9 cellular contexts compared by ENCODE assay signal in the genomic region with DNA sequence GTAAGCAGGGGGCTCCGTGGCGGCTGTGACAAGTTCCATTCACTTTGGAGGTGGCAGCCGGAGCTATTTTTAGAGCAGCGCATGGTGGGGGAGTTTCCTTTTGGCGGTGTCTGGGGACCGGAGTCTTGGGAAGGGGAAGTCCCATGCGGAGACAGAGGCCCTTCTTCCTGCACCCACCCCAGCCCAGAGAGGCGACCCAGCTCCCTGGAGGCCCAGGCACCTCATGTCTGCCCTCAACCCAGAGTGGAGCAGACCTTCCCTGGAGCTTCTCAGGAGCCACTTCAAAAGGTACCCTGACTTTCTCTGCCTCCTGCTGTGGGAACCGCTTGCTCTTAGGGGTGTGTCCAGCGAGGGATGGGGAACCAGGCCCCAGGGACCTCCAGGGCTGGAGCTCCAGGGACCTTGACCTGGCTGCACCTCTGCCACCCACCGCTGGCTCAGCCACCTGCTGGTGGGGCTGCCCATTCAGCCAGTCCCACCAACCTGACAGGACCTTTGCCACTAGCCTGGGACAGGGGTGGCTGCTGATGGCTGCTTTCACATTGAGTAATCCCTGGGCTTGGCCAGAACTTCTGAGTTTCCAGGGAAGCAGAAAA. TPM values are rescaled to one million over a fixed set of nuclear protein-coding genes. Genes with fewer than 3 reads are reported as not detected.
DNase-seq lines count a peak whose midpoint lies in the region; ATAC-seq, FAIRE-seq and TF ChIP-seq lines count a peak whose summit lies in the region.
"Had no signal": no experiment of that assay in that cellular context is flagged by ENCODE, and none has a peak within 500 bp of the region (broad histone marks: within the 10 kb centered on the region; RNA-seq: fewer than 3 reads in every experiment).

No MANE protein-coding gene starts in this region.

- peak overlapping the region; percentile 11 for H3K27ac ChIP-seq in HepG2 (ENCODE audit: extremely low read length, insufficient read depth, low read length)
- no peak overlapping the region for H3K27ac ChIP-seq in subcutaneous abdominal adipose tissue (ENCODE audit: low read depth, low read length)

- CTCF ChIA-PET in activated CD8-positive, alpha-beta T cell treated with anti-CD3 and anti-CD28 coated beads for 36 hours (lab: Charles Lee): interaction anchor here (1.1 to 4.1 kb wide), 5 partner anchors 10 to 169 kb away, joined by 3 to 49 read pairs (median 9); partner anchors contain the start of gene NEK6
- CTCF ChIA-PET in HepG2 (lab: Yijun Ruan, JAX; ENCODE audit: low intra/inter-chr PET ratio, low total read pairs): interaction anchor here (1.5 kb wide), 1 partner anchor 158 kb away, joined by 5 read pairs; no protein-coding TSS in a partner anchor

- no peak for TF ChIP-seq EP300 in HepG2 (IDR thresholded peaks at IDR 0.05; ENCODE audit: low read depth in 2 of 2, low read length in 2 of 2)
- TF ChIP-seq EP300 in HepG2 (CRISPR knock-in tag; IDR thresholded peaks at IDR 0.05; ENCODE audit: borderline replicate concordance): no peak

- peak; percentile 44 for TF ChIP-seq POLR2A in GM19193 (IDR thresholded peaks at IDR 0.05; ENCODE audit: extremely low read depth, insufficient read depth, insufficient read length)
- TF ChIP-seq POLR2A in HepG2 (IDR thresholded peaks at IDR 0.05; ENCODE audit: insufficient read depth in 1 of 2, low read depth in 2 of 2, low read length in 2 of 2): no peak

- DNase-seq in activated CD8-positive, alpha-beta T cell treated with anti-CD3 and anti-CD28 coated beads for 36 hours: peak; percentile 86
- DNase-seq in HepG2 (ENCODE audit: low spot score) (peak; percentile 32), D721Med (ENCODE audit: insufficient read length, low spot score) (no peak), NCI-H1417 (lab: John Stamatoyannopoulos, UW) (no peak)

- no peaks in the 10 kb centered on the region for H3K27me3 ChIP-seq in HepG2 (ENCODE audit: control insufficient read depth in 1 of 2, insufficient read depth in 2 of 2, low read length in 2 of 2)
- H3K27me3 ChIP-seq in subcutaneous abdominal adipose tissue (ENCODE audit: control insufficient read depth in 5 of 5, insufficient read depth in 4 of 5, low read length in 5 of 5): no peaks in the 10 kb centered on the region

- ATAC-seq in HG03139 (IDR thresholded peaks at IDR 0.05; ENCODE audit: unreplicated experiment): peak; percentile 43
- ATAC-seq in activated CD8-positive, alpha-beta T cell treated with anti-CD3 and anti-CD28 coated beads for 36 hours: peak; percentile 87
- peak; percentile 70 for ATAC-seq in HepG2
- ATAC-seq: left colon had no signal

- peak; percentile 55; the same call in 1 of the 2 replicates for TF ChIP-seq RAD21 in HepG2 (CRISPR knock-in tag; IDR thresholded peaks at IDR 0.05)

- peaks cover 53% of the 10 kb centered on the region for H4K20me1 ChIP-seq in HepG2 (ENCODE audit: insufficient read depth, low read length)

- H3K9me3 ChIP-seq in HepG2 (ENCODE audit: low read length) (no peaks in the 10 kb centered on the region), subcutaneous abdominal adipose tissue (ENCODE audit: control insufficient read depth in 5 of 5, low read length in 5 of 5) (no peaks in the 10 kb centered on the region)

- H3K4me3 ChIP-seq in HepG2 (replicated peaks in 1 of 3; ENCODE audit: insufficient read depth in 1 of 3, low read depth in 2 of 3, low read length in 3 of 3) (no peak overlapping the region), subcutaneous abdominal adipose tissue (ENCODE audit: low read depth in 1 of 5, low read length in 5 of 5) (peak overlapping the region in 3 of 5 donors; percentile 19 to 26 (median 24))

- peak overlapping the region; percentile 69 for H3K4me3 Mint-ChIP-seq in activated CD8-positive, alpha-beta T cell treated with anti-CD3 and anti-CD28 coated beads for 36 hours

- H3K4me1 ChIP-seq in HepG2 (ENCODE audit: insufficient read depth, low read length) (peaks cover 78% of the 10 kb centered on the region), subcutaneous abdominal adipose tissue (ENCODE audit: control insufficient read depth in 5 of 5, insufficient read depth in 5 of 5, low read length in 5 of 5) (peaks cover 4 to 90% (median 73%) of the 10 kb centered on the region in 5 donors)

- POLR2A ChIA-PET in activated CD8-positive, alpha-beta T cell treated with anti-CD3 and anti-CD28 coated beads for 36 hours (lab: Charles Lee): interaction anchor here (0.6 to 1.2 kb wide), 2 partner anchors 11 to 20 kb away, joined by 3 read pairs; no protein-coding TSS in a partner anchor
- POLR2A ChIA-PET in HepG2 (lab: Yijun Ruan, JAX): no interaction called here

- in situ Hi-C loops in HepG2 (cut with HindIII; ENCODE audit: extremely low pct_ligation_motif_present, low pct_unique_long_range_greater_than_20kb): no loop called here

- peaks cover 91% of the 10 kb centered on the region for H3K79me2 ChIP-seq in HepG2 (ENCODE audit: insufficient read depth, low read length)

- peak overlapping the region; percentile 76 for H3K27ac Mint-ChIP-seq in activated CD8-positive, alpha-beta T cell treated with anti-CD3 and anti-CD28 coated beads for 36 hours

- H3K4me2 ChIP-seq in HepG2 (ENCODE audit: low read depth, low read length): no peak overlapping the region

- H3K4me1 Mint-ChIP-seq in activated CD8-positive, alpha-beta T cell treated with anti-CD3 and anti-CD28 coated beads for 36 hours (ENCODE audit: low read depth): peaks cover 63% of the 10 kb centered on the region

- H3K36me3 ChIP-seq in HepG2 (replicated peaks in 1 of 2; ENCODE audit: control insufficient read depth in 1 of 2, insufficient read depth in 2 of 2, low read length in 2 of 2): peaks cover 23 to 49% of the 10 kb centered on the region in 2 experiments; a peak in 4 of 5 replicates
- H3K36me3 ChIP-seq in subcutaneous abdominal adipose tissue (ENCODE audit: control insufficient read depth in 5 of 5, insufficient read depth in 5 of 5, low read length in 5 of 5): peaks cover 0 to 22% (median 8%) of the 10 kb centered on the region in 5 donors

- WGBS in HepG2 (ENCODE audit: low lambda C conversion rate): 79% methylated on average over 9 of the region's 11 CpGs

- no peak for FAIRE-seq in HepG2 (lab: Jason Lieb, UNC)
- no peak for FAIRE-seq in D721Med (lab: Jason Lieb, UNC)
- FAIRE-seq: TTC549 had no signal

- peaks cover 5% of the 10 kb centered on the region for H3K27me3 Mint-ChIP-seq in activated CD8-positive, alpha-beta T cell treated with anti-CD3 and anti-CD28 coated beads for 36 hours

- TF ChIP-seq CTCF in activated CD8-positive, alpha-beta T cell treated with anti-CD3 and anti-CD28 coated beads for 36 hours (IDR thresholded peaks at IDR 0.05): no peak
- TF ChIP-seq CTCF in HepG2 (CRISPR knock-in tag; IDR thresholded peaks at IDR 0.05): peak; percentile 60
- TF ChIP-seq CTCF in D721Med (IDR thresholded peaks at IDR 0.05; ENCODE audit: insufficient read depth, missing control alignments): no peak

- no TSS peak for BruUV-seq in HepG2 (replicated peaks; lab: Mats Ljungman, UMichigan)

- H2AFZ ChIP-seq in HepG2 (ENCODE audit: low read length): no peak overlapping the region

- peaks cover 5% of the 10 kb centered on the region for H3K36me3 Mint-ChIP-seq in activated CD8-positive, alpha-beta T cell treated with anti-CD3 and anti-CD28 coated beads for 36 hours (ENCODE audit: low read depth)

- no peaks in the 10 kb centered on the region for H3K9me3 Mint-ChIP-seq in activated CD8-positive, alpha-beta T cell treated with anti-CD3 and anti-CD28 coated beads for 36 hours

- intact Hi-C loops in activated CD8-positive, alpha-beta T cell treated with anti-CD3 and anti-CD28 coated beads for 36 hours (cut with micrococcal nuclease): loop anchor here (5.0 kb wide), 1 partner anchor 165 kb away; no protein-coding TSS in a partner anchor
- intact Hi-C loops in HepG2 (cut with micrococcal nuclease; ENCODE audit: unreplicated experiment): no loop called here

- H3K9ac ChIP-seq in HepG2 (ENCODE audit: insufficient read depth, low read depth, low read length) (no peak overlapping the region), subcutaneous abdominal adipose tissue (ENCODE audit: low read length in 5 of 5) (peak overlapping the region in 3 of 5 donors; percentile 6 to 20 (median 8))

TF ChIP-seq in HepG2, 621 proteins besides CTCF, POLR2A, EP300 and RAD21 (continues in another document):
- TF ChIP-seq MED1 (CRISPR knock-in tag; IDR thresholded peaks at IDR 0.05) (peak; percentile 57; the same call in 1 of the 2 replicates), MXI1 (IDR thresholded peaks at IDR 0.05; ENCODE audit: borderline replicate concordance, low read depth, low read length) (0 out of 3 replicates have a peak, but pooled peaks have one; percentile 21), SKI (IDR thresholded peaks at IDR 0.05; ENCODE audit: partially characterized antibody) (peak; percentile 8)

RNA-seq across cellular contexts. Expression of gene NEK6, which starts 34.1 kb away (rescaled TPM):
- total RNA-seq in activated CD8-positive, alpha-beta T cell treated with anti-CD3 and anti-CD28 coated beads for 36 hours: 10 to 100 TPM; 20.2 to 21.8 TPM
- 30.4 and 44.7 TPM in 2 replicates for total RNA-seq in HepG2 (2016; rRNA removed; fragmentation: Illumina TruSeq; extraction: Trizol)
- total RNA-seq in HepG2 (2016; cell fraction: cytosol; rRNA removed; fragmentation: Illumina TruSeq; extraction: Trizol; ENCODE audit: low read depth): 24.6 and 26.3 TPM in 2 replicates
- 33.2 and 37.5 TPM in 2 replicates for total RNA-seq in HepG2 (2016; cell fraction: insoluble cytoplasmic fraction; rRNA removed; fragmentation: Illumina TruSeq; extraction: Trizol)
- 49.4 and 52.7 TPM in 2 replicates for total RNA-seq in HepG2 (2016; cell fraction: membrane; rRNA removed; fragmentation: Illumina TruSeq; extraction: Trizol)
- total RNA-seq in HepG2 (2016; cell fraction: nucleus; rRNA removed; fragmentation: Illumina TruSeq; extraction: Trizol): 18.1 and 19.8 TPM in 2 replicates
- polyA plus RNA-seq in HepG2 (2011; rRNA removed): 119 and 127 TPM in 2 replicates
- 131 and 138 TPM in 2 replicates for polyA plus RNA-seq in HepG2 (2011; cell fraction: cytosol; rRNA removed)
- 94.1 and 101 TPM in 2 replicates for polyA plus RNA-seq in HepG2 (2011; cell fraction: nucleus; rRNA removed)
- polyA plus RNA-seq in HepG2 (2012): 75.9 and 86.0 TPM in 2 replicates
- polyA plus RNA-seq in HepG2 (2016; cell fraction: cytosol; fragmentation: Illumina TruSeq; extraction: Trizol; ENCODE audit: low read depth): 55.6 and 62.7 TPM in 2 replicates
- polyA plus RNA-seq in HepG2 (2016; cell fraction: insoluble cytoplasmic fraction; fragmentation: Illumina TruSeq; extraction: Trizol; ENCODE audit: low read depth): 71.0 and 74.4 TPM in 2 replicates
- polyA plus RNA-seq in HepG2 (2016; cell fraction: membrane; fragmentation: Illumina TruSeq; extraction: Trizol; ENCODE audit: low read depth): 68.1 and 79.5 TPM in 2 replicates
- polyA plus RNA-seq in HepG2 (2016; cell fraction: nucleus; fragmentation: Illumina TruSeq; extraction: Trizol; ENCODE audit: insufficient read depth, low read depth): 41.9 and 42.8 TPM in 2 replicates
- 13.4 and 281 TPM in 2 replicates for polyA minus RNA-seq in HepG2 (2011; rRNA and poly(A)+ RNA removed; ENCODE audit: low replicate concordance)
- 74.6 and 87.4 TPM in 2 replicates for polyA minus RNA-seq in HepG2 (2011; cell fraction: cytosol; rRNA and poly(A)+ RNA removed)
- polyA minus RNA-seq in HepG2 (2011; cell fraction: nucleus; rRNA and poly(A)+ RNA removed): 49.3 and 50.8 TPM in 2 replicates

Comparison
In these comparisons a context has a peak if more than half of its experiments do, and no peak if none do; other contexts are left out.
1. DNase-seq: peak in activated CD8-positive, alpha-beta T cell treated with anti-CD3 and anti-CD28 coated beads for 36 hours (single experiment) and HepG2 (single experiment); none in D721Med (single experiment) and NCI-H1417 (0 of 3).
2. H3K4me3 ChIP-seq: peak in subcutaneous abdominal adipose tissue (3 of 5); none in HepG2 (0 of 3).
3. Peak in every context shown above with its lines, with median percentiles within 50 percentile points of each other: ATAC-seq.